23 cellular contexts compared by ENCODE assay signal in the genomic region with DNA sequence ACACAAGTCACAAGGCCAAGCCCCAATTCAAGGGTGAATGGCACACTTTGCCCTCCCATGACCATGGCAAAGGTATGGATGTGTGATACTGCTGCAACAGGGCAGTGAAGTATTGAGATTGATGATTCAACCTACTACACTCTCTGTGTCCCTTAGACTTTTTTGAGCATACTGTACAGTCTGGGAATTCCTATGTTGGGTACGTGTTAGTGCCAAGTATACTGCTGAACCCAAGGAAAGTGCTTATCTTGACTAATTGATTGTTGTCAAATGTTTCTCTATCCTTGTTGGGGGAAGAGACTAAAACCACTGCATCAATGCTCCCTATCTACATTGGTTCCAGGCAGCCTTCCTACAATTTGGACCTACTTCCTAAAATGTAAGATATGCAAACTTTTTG.
DNase-seq lines count a peak whose midpoint lies in the region; ATAC-seq, FAIRE-seq and TF ChIP-seq lines count a peak whose summit lies in the region.
"Had no signal": no experiment of that assay in that cellular context is flagged by ENCODE, and none has a peak within 500 bp of the region (broad histone marks: within the 10 kb centered on the region; RNA-seq: fewer than 3 reads in every experiment).

No MANE protein-coding gene starts in this region.

- no peaks in the 10 kb centered on the region for H3K9me3 ChIP-seq in keratinocyte (ENCODE audit: control insufficient read depth, low read depth, low read length)
- H3K9me3 ChIP-seq: mucosa of descending colon, neutrophil, uterus had no signal

- H3K79me2 ChIP-seq in keratinocyte (ENCODE audit: control insufficient read depth, insufficient read depth, low read length) = no peaks in the 10 kb centered on the region

- H3K27ac ChIP-seq in keratinocyte (ENCODE audit: control insufficient read depth, insufficient read depth, low read length) = no peak overlapping the region
- H3K27ac ChIP-seq: neutrophil, uterus had no signal

- no peak overlapping the region for H3K9ac ChIP-seq in keratinocyte (ENCODE audit: control insufficient read depth, extremely low read depth, insufficient read depth, low read length)

- H3K9me1 ChIP-seq in keratinocyte (ENCODE audit: control insufficient read depth, extremely low read depth, insufficient read depth, low read length) = no peaks in the 10 kb centered on the region

- ATAC-seq in GM21619 (IDR thresholded peaks at IDR 0.05; ENCODE audit: unreplicated experiment) = no peak
- ATAC-seq: esophagus mucosa, left colon, mucosa of descending colon, Panc1, sciatic nerve had no signal

- H3K27me3 ChIP-seq in keratinocyte (ENCODE audit: control insufficient read depth, extremely low read depth, insufficient read depth, low read length) = no peaks in the 10 kb centered on the region
- H3K27me3 ChIP-seq: uterus had no signal

- no peaks in the 10 kb centered on the region for H3K36me3 ChIP-seq in keratinocyte (ENCODE audit: control insufficient read depth in 2 of 2, extremely low read depth in 1 of 2, insufficient read depth in 2 of 2, low read length in 2 of 2)
- H3K36me3 ChIP-seq: neutrophil, uterus had no signal

- no peak overlapping the region for H2AFZ ChIP-seq in keratinocyte (ENCODE audit: control insufficient read depth, low read length)

- H3K4me3 ChIP-seq in cardiac fibroblast (replicated peaks in 1 of 2; ENCODE audit: low read depth in 2 of 2, low read length in 2 of 2) (no peak overlapping the region), keratinocyte (ENCODE audit: control insufficient read depth in 2 of 3, extremely low read depth in 1 of 3, insufficient read depth in 2 of 3, low read depth in 1 of 3, low read length in 3 of 3) (no peak overlapping the region)
- H3K4me3 ChIP-seq: mucosa of descending colon, uterus had no signal

- peak; percentile 77 for FAIRE-seq in keratinocyte (lab: Jason Lieb, UNC)
- FAIRE-seq: G401.6 had no signal

- DNase-seq in Daoy (ENCODE audit: low read depth) (peak; percentile 66), NCI-H226 (peak; percentile 29), cardiac fibroblast (ENCODE audit: low read depth in 2 of 2) (peak; percentile 34 to 91), keratinocyte (ENCODE audit: low read depth, low spot score) (no peak), HuH-7 (ENCODE audit: low spot score) (no peak), NCI-H1436 treated with DMSO at 0.1 percent for 48 hours (lab: John Stamatoyannopoulos, UW) (no peak)
- no peak for DNase-seq in activated naive CD4-positive, alpha-beta T cell treated with anti-CD3 and anti-CD28 coated beads, Interleukin-2, amount 50 U/mL, for 16 hours
- DNase-seq: activated CD4-positive, alpha-beta T cell treated with anti-CD3 and anti-CD28 coated beads, Interleukin-2, amount 50 U/mL, for 4 hours; activated naive CD4-positive, alpha-beta T cell treated with anti-CD3 and anti-CD28 coated beads for 36 hours; AML-193; COR-L47; left colon; mucosa of descending colon; NCI-H1092; NCI-H774; stimulated activated CD4-positive, alpha-beta T cell treated with anti-CD3 and anti-CD28 coated beads, Interleukin-2, amount 100 ng/mL, for 24 hours; uterus had no signal

- dilution Hi-C loops in keratinocyte (cut with MboI; ENCODE audit: extremely low pct_ligation_motif_present, low sequenced_read_pairs) = no loop called here

- no peaks in the 10 kb centered on the region for H4K20me1 ChIP-seq in keratinocyte (ENCODE audit: control insufficient read depth, extremely low read depth, insufficient read depth, low read length)

- H3K4me1 ChIP-seq in keratinocyte (ENCODE audit: control insufficient read depth, extremely low read depth, insufficient read depth, low read length) = peaks cover 12% of the 10 kb centered on the region
- H3K4me1 ChIP-seq: uterus had no signal

- no peak overlapping the region for H3K4me2 ChIP-seq in keratinocyte (ENCODE audit: control insufficient read depth, extremely low read depth, insufficient read depth, low read depth, low read length)

- TF ChIP-seq CTCF in cardiac fibroblast (IDR thresholded peaks at IDR 0.05; ENCODE audit: low read depth, low read length) (no peak), keratinocyte (optimal IDR thresholded peaks at IDR 0.05 in 1 of 3, IDR thresholded peaks at IDR 0.05 in 1 of 3, conservative IDR thresholded peaks at IDR 0.05 in 1 of 3; ENCODE audit: extremely low read depth in 1 of 3, insufficient read depth in 2 of 3, low read length in 3 of 3) (no peak)

Comparison
In these comparisons a context has a peak if more than half of its experiments do, and no peak if none do; other contexts are left out.
1. DNase-seq: peak in Daoy (single experiment), NCI-H226 (single experiment) and cardiac fibroblast (2 of 2); none in keratinocyte (single experiment), HuH-7 (single experiment), activated naive CD4-positive, alpha-beta T cell treated with anti-CD3 and anti-CD28 coated beads, Interleukin-2, amount 50 U/mL, for 16 hours (single experiment) and NCI-H1436 treated with DMSO at 0.1 percent for 48 hours (single experiment).